Comparison of ENCODE assay signal across 8 cellular contexts in the genomic region with DNA sequence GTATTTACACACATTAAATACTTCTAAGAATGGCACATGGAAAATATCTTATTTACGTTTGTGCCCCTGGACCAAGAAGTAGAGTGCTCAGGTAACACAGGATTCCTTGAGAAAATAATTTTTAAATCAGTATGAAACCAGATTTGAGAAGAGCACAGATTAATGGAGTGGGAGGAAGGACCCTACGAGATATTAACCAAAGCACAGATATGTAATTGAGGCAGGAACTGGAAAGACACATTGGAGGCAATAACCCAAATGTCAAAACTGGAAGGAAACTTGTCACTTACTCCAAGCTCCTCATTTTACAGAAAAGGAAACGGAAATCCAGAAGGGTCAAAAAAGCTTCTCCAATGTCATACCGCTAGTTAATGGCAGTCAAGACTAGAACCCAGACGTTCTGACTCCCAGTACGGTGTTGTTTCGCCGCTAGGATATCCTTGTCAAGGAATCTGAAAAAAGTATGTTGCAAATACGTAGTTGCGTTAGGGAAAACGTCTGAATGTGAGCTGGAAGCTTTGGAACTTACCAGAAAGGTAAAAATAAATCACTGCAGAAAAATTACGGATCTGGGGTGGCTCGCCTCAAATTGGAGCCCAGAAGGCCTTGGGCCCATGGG. TPM values are rescaled to one million over a fixed set of nuclear protein-coding genes. Genes with fewer than 3 reads are reported as not detected.
A peak's percentile ranks its signal among the peaks of the same experiment; 100 is the strongest.
DNase-seq lines count a peak whose midpoint lies in the region; ATAC-seq and TF ChIP-seq lines count a peak whose summit lies in the region.

No MANE protein-coding gene starts in this region.

- no peak for DNase-seq in BJ (ENCODE audit: low read depth)
- peak; percentile 27 for DNase-seq in MCF 10A (ENCODE audit: unreplicated experiment)
- DNase-seq in superior temporal gyrus (ENCODE audit: extremely low spot score) = no peak
- no peak for DNase-seq in SK-N-DZ (ENCODE audit: low spot score)

- no peaks in the 10 kb centered on the region for H3K27me3 ChIP-seq in BJ (ENCODE audit: control insufficient read depth, insufficient read depth, low read length)

- peak overlapping the region; percentile 77 for H3K27ac ChIP-seq in mesodermal cell (ENCODE audit: low read depth, low read length, severe bottlenecking)

- no peak for ATAC-seq in HG03432 (IDR thresholded peaks at IDR 0.05; ENCODE audit: unreplicated experiment)
- no peak for ATAC-seq in GM21360 (IDR thresholded peaks at IDR 0.05; ENCODE audit: unreplicated experiment)

- CTCF ChIA-PET in BJ (lab: Yijun Ruan, JAX) (interaction anchor here (0.8 kb wide), 1 partner anchor 163 kb away, joined by 3 read pairs; no protein-coding TSS in a partner anchor), MCF 10A (lab: Yijun Ruan, JAX) (interaction anchor here (0.6 to 0.7 kb wide), 4 partner anchors 10 to 252 kb away, joined by 3 to 4 read pairs (median 3); no protein-coding TSS in a partner anchor)

- WGBS in mesodermal cell (ENCODE audit: insufficient coverage in 2 of 2), 2 experiments = 10 to 24% methylated on average over 11 to 13 of the region's 13 CpGs

- H3K4me1 Mint-ChIP-seq in IgD-negative memory B cell = peaks cover 11 to 15% (median 15%) of the 10 kb centered on the region in 3 donors
- H3K4me1 Mint-ChIP-seq in MCF 10A (ENCODE audit: insufficient read depth, unreplicated experiment) = peaks cover 5% of the 10 kb centered on the region

- H3K9me3 ChIP-seq in mesodermal cell (ENCODE audit: control insufficient read depth, low read length) = no peaks in the 10 kb centered on the region

- H3K36me3 Mint-ChIP-seq in IgD-negative memory B cell (peaks cover 5% of the 10 kb centered on the region), MCF 10A (ENCODE audit: insufficient read depth, unreplicated experiment) (peaks cover 47% of the 10 kb centered on the region)

- peak overlapping the region; percentile 94 to 99 (median 97) for H3K27ac Mint-ChIP-seq in IgD-negative memory B cell
- H3K27ac Mint-ChIP-seq in MCF 10A (ENCODE audit: low read depth, unreplicated experiment) = peak overlapping the region; percentile 91

- intact Hi-C loops in MCF 10A (cut with micrococcal nuclease) = loop anchor here (1.0 to 5.0 kb wide), 3 partner anchors 149 to 243 kb away; partner anchors contain the start of gene CCDC88A

- H3K4me3 ChIP-seq in BJ (ENCODE audit: low read depth, low read length) = peak overlapping the region; percentile 52
- peak overlapping the region; percentile 84 for H3K4me3 ChIP-seq in mesodermal cell (ENCODE audit: extremely low read depth, insufficient read depth, low read length, poor library complexity, severe bottlenecking)

- H3K36me3 ChIP-seq in BJ (ENCODE audit: control insufficient read depth, insufficient read depth, low read length) = peaks cover 2% of the 10 kb centered on the region; the same call in 1 of the 2 replicates
- H3K36me3 ChIP-seq in mesodermal cell (ENCODE audit: control insufficient read depth, insufficient read depth, low read length) = peaks cover 20% of the 10 kb centered on the region

- no peaks in the 10 kb centered on the region for H3K27me3 Mint-ChIP-seq in IgD-negative memory B cell
- H3K27me3 Mint-ChIP-seq in MCF 10A (ENCODE audit: insufficient read depth, unreplicated experiment) = no peaks in the 10 kb centered on the region

- no peaks in the 10 kb centered on the region for H3K9me3 Mint-ChIP-seq in IgD-negative memory B cell
- no peaks in the 10 kb centered on the region for H3K9me3 Mint-ChIP-seq in MCF 10A (ENCODE audit: unreplicated experiment)

- peaks cover 4% of the 10 kb centered on the region for H3K4me1 ChIP-seq in mesodermal cell (ENCODE audit: control insufficient read depth, insufficient read depth, low read length, poor library complexity, severe bottlenecking)

- TF ChIP-seq CTCF in BJ (IDR thresholded peaks at IDR 0.05; ENCODE audit: insufficient read depth, low read depth, low read length) = no peak
- TF ChIP-seq CTCF in MCF 10A (IDR thresholded peaks at IDR 0.05; ENCODE audit: unreplicated experiment) = no peak

- TSS peak; percentile 83 for BruUV-seq in MCF 10A (replicated peaks; lab: Mats Ljungman, UMichigan)

- H3K4me3 Mint-ChIP-seq in IgD-negative memory B cell = peak overlapping the region; percentile 93 to 97 (median 96)
- peak overlapping the region; percentile 87 for H3K4me3 Mint-ChIP-seq in MCF 10A (ENCODE audit: unreplicated experiment)

- POLR2A ChIA-PET in BJ (lab: Charles Lee) = no interaction called here
- POLR2A ChIA-PET in MCF 10A (lab: Yijun Ruan, JAX) = interaction anchor here (0.6 to 1.9 kb wide), 18 partner anchors 11 to 1335 kb away, joined by 3 to 11 read pairs (median 4); partner anchors contain the start of genes CFAP36, CLHC1, RPS27A and RTN4

RNA-seq across cellular contexts. Expression of gene MTIF2, which starts 0.6 kb away (rescaled TPM):
- polyA plus RNA-seq in BJ (2011; rRNA removed) (11.1 and 20.3 TPM in 2 replicates), IgD-negative memory B cell (16.9 TPM)
- 15.3 and 15.5 TPM in 2 replicates for polyA minus RNA-seq in BJ (2011; rRNA and poly(A)+ RNA removed)
- 58.3 and 60.7 TPM in 2 replicates for total RNA-seq in MCF 10A (2022)
- 25.2 TPM for polyA plus RNA-seq in mesodermal cell (2013, experiment 1 of 2)
- 29.6 TPM for polyA plus RNA-seq in mesodermal cell (2013, experiment 2 of 2)
- polyA plus RNA-seq in SK-N-DZ (2014; cell fraction: cytosol; rRNA removed) = 25.4 and 30.1 TPM in 2 replicates
- polyA plus RNA-seq in SK-N-DZ (2014; cell fraction: nucleus; rRNA removed) = 34.4 and 46.9 TPM in 2 replicates

RNA-seq across cellular contexts. Expression of gene RPS27A, which starts 35.9 kb away (rescaled TPM):
- polyA plus RNA-seq in BJ (2011; rRNA removed) (769 and 1,763 TPM in 2 replicates), IgD-negative memory B cell (3,117 TPM)
- polyA minus RNA-seq in BJ (2011; rRNA and poly(A)+ RNA removed) = 102 and 122 TPM in 2 replicates
- total RNA-seq in MCF 10A (2022) = 1,343 and 1,536 TPM in 2 replicates
- polyA plus RNA-seq in mesodermal cell (2013, experiment 1 of 2) = 2,266 TPM
- polyA plus RNA-seq in mesodermal cell (2013, experiment 2 of 2) = 2,178 TPM
- polyA plus RNA-seq in SK-N-DZ (2014; cell fraction: cytosol; rRNA removed) = 1,352 and 1,971 TPM in 2 replicates
- polyA plus RNA-seq in SK-N-DZ (2014; cell fraction: nucleus; rRNA removed) = 901 and 2,241 TPM in 2 replicates

RNA-seq across cellular contexts. Expression of gene CLHC1, which starts 36.3 kb away (rescaled TPM):
- polyA plus RNA-seq in BJ (2011; rRNA removed) (3.8 and 8.4 TPM in 2 replicates), IgD-negative memory B cell (1.2 TPM)
- 7.6 and 9.8 TPM in 2 replicates for polyA minus RNA-seq in BJ (2011; rRNA and poly(A)+ RNA removed)
- 32.8 and 35.4 TPM in 2 replicates for total RNA-seq in MCF 10A (2022)
- polyA plus RNA-seq in mesodermal cell (2013, experiment 1 of 2) = 9.5 TPM
- 16.6 TPM for polyA plus RNA-seq in mesodermal cell (2013, experiment 2 of 2)
- polyA plus RNA-seq in SK-N-DZ (2014; cell fraction: cytosol; rRNA removed) = 5.2 and 8.0 TPM in 2 replicates
- 18.1 and 20.3 TPM in 2 replicates for polyA plus RNA-seq in SK-N-DZ (2014; cell fraction: nucleus; rRNA removed)
